Comparison of ENCODE assay signal across 9 cellular contexts in the genomic region with DNA sequence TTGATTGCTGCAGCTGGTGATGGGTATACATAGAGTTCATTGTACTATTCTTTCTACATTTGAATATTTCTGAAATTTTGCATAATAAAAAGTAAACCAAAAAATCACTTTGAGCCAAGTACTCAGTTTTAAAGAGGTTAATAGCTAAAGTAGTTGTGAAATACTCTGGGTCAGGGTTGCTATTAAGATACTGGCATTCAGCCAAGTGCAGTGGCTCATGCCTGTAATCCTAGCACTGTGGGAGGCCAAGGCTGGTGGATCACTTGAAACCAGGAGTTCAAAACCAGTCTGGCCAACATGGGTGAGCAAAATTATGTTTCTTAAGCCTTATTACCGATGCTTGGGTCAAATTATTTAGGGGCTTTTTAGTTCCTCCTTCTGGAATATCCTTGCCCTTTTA.
DNase-seq lines count a peak whose midpoint lies in the region; ATAC-seq and TF ChIP-seq lines count a peak whose summit lies in the region.
"Had no signal": no experiment of that assay in that cellular context is flagged by ENCODE, and none has a peak within 500 bp of the region (broad histone marks: within the 10 kb centered on the region; RNA-seq: fewer than 3 reads in every experiment).

No MANE protein-coding gene starts in this region.

- H3K4me1 ChIP-seq in mesenchymal stem cell (ENCODE audit: control insufficient read depth, insufficient read depth, low read depth, low read length), result peaks cover 3% of the 10 kb centered on the region
- no peaks in the 10 kb centered on the region for H3K4me1 ChIP-seq in endodermal cell (ENCODE audit: control insufficient read depth, insufficient read depth, low read length)

- H2BK120ac ChIP-seq in mesenchymal stem cell (ENCODE audit: low read depth, low read length), result no peak overlapping the region

- H3K23ac ChIP-seq in mesenchymal stem cell (ENCODE audit: low read length in 2 of 2), result no peak overlapping the region

- H3K79me1 ChIP-seq in mesenchymal stem cell (replicated peaks; ENCODE audit: low read length, poor library complexity, severe bottlenecking), result peaks cover 2% of the 10 kb centered on the region

- H3K4me2 ChIP-seq in mesenchymal stem cell (ENCODE audit: low read length, poor library complexity, severe bottlenecking), result no peak overlapping the region

- H3K9me3 ChIP-seq in mesenchymal stem cell (ENCODE audit: control insufficient read depth, low read length) (peaks cover 14% of the 10 kb centered on the region), endodermal cell (ENCODE audit: control insufficient read depth, low read length) (peaks cover 36% of the 10 kb centered on the region)

- peaks cover 49% of the 10 kb centered on the region for H3K36me3 Mint-ChIP-seq in endodermal cell (ENCODE audit: low read depth)

- WGBS in mesenchymal stem cell, result 100% methylated on average over 1 of the region's 1 CpG
- WGBS in endodermal cell (ENCODE audit: insufficient coverage in 1 of 2, insufficient read length in 1 of 2), 2 experiments, result 91 to 92% methylated on average over 1 of the region's 1 CpG

- H3K4me3 Mint-ChIP-seq in endodermal cell, result no peak overlapping the region

- no peak for ATAC-seq in HG02884 (IDR thresholded peaks at IDR 0.05; ENCODE audit: unreplicated experiment)

- H3K4me1 Mint-ChIP-seq in endodermal cell, result peaks cover 5% of the 10 kb centered on the region

- in situ Hi-C loops in brain microvascular endothelial cell (cut with HindIII; ENCODE audit: low pct_ligation_motif_present, low sequenced_read_pairs), result no loop called here

- H2BK15ac ChIP-seq in mesenchymal stem cell (ENCODE audit: low read depth, poor library complexity, severe bottlenecking), result no peak overlapping the region

- no peak overlapping the region for H3K27ac Mint-ChIP-seq in endodermal cell

- H4K91ac ChIP-seq in mesenchymal stem cell (ENCODE audit: low read length), result no peak overlapping the region

- no peak overlapping the region for H2BK5ac ChIP-seq in mesenchymal stem cell (ENCODE audit: low read depth, low read length, poor library complexity, severe bottlenecking)

- H3K27me3 ChIP-seq in brain microvascular endothelial cell (replicated peaks) (no peaks in the 10 kb centered on the region), mesenchymal stem cell (ENCODE audit: control insufficient read depth in 1 of 2, insufficient read depth in 1 of 2, low read length in 2 of 2) (no peaks in the 10 kb centered on the region), endodermal cell (ENCODE audit: control insufficient read depth, insufficient read depth, low read length, poor library complexity, severe bottlenecking) (no peaks in the 10 kb centered on the region)
- H3K27me3 ChIP-seq: tibial nerve had no signal

- no peak overlapping the region for H2BK12ac ChIP-seq in mesenchymal stem cell (ENCODE audit: low read length in 2 of 2)

- H3K27me3 Mint-ChIP-seq in endodermal cell (ENCODE audit: insufficient read depth), result no peaks in the 10 kb centered on the region

- H2AK5ac ChIP-seq in mesenchymal stem cell (ENCODE audit: low read length, severe bottlenecking), result no peak overlapping the region

- no peak overlapping the region for H3K4ac ChIP-seq in mesenchymal stem cell (ENCODE audit: low read depth in 1 of 2, low read length in 2 of 2)

- H3K14ac ChIP-seq in mesenchymal stem cell (ENCODE audit: low read length in 2 of 2), result no peak overlapping the region

- H3K27ac ChIP-seq in brain microvascular endothelial cell (no peak overlapping the region), mesenchymal stem cell (ENCODE audit: low read length, poor library complexity, severe bottlenecking) (no peak overlapping the region), endodermal cell (ENCODE audit: low read depth, low read length) (no peak overlapping the region)
- H3K27ac ChIP-seq: tibial nerve had no signal

- peaks cover 11% of the 10 kb centered on the region for H3K36me3 ChIP-seq in brain microvascular endothelial cell (replicated peaks)
- peaks cover 9 to 16% of the 10 kb centered on the region in 2 experiments for H3K36me3 ChIP-seq in mesenchymal stem cell (ENCODE audit: control insufficient read depth in 1 of 2, insufficient read depth in 2 of 2, low read depth in 1 of 2, low read length in 2 of 2)
- peaks cover 19% of the 10 kb centered on the region for H3K36me3 ChIP-seq in endodermal cell (ENCODE audit: control insufficient read depth, insufficient read depth, low read length)

- H3K18ac ChIP-seq in mesenchymal stem cell (ENCODE audit: low read depth in 1 of 2, low read length in 2 of 2), result no peak overlapping the region

- DNase-seq in GF-D8 (lab: John Stamatoyannopoulos, UW) (peak; percentile 10), NCI-H2107 treated with DMSO at 0.1 percent for 48 hours (lab: John Stamatoyannopoulos, UW; ENCODE audit: unreplicated experiment) (peak; percentile 43), brain microvascular endothelial cell (peak; percentile 69), mesenchymal stem cell (peak; percentile 69), hippocampal formation (lab: John Stamatoyannopoulos, UW) (no peak), endodermal cell (no peak), globus pallidus (ENCODE audit: low spot score) (no peak)

- peaks cover 32% of the 10 kb centered on the region for H3K9me3 Mint-ChIP-seq in endodermal cell

- H3K4me3 ChIP-seq in brain microvascular endothelial cell (ENCODE audit: low read depth, low read length) (no peak overlapping the region), mesenchymal stem cell (ENCODE audit: insufficient read depth in 1 of 2, low read depth in 1 of 2, low read length in 2 of 2) (no peak overlapping the region), endodermal cell (ENCODE audit: low read length) (no peak overlapping the region)
- H3K4me3 ChIP-seq: tibial nerve had no signal

- TF ChIP-seq CTCF in brain microvascular endothelial cell (IDR thresholded peaks at IDR 0.05; ENCODE audit: low read depth, low read length, missing control alignments) (no peak), endodermal cell (conservative IDR thresholded peaks at IDR 0.05) (no peak)

- no peak overlapping the region for H3K9ac ChIP-seq in mesenchymal stem cell (ENCODE audit: low read length)
- H3K9ac ChIP-seq in endodermal cell (ENCODE audit: extremely low read depth, low read length, poor library complexity, severe bottlenecking), result no peak overlapping the region

- no peak overlapping the region for H2AFZ ChIP-seq in mesenchymal stem cell (ENCODE audit: low read depth, low read length)

- H4K8ac ChIP-seq in mesenchymal stem cell (ENCODE audit: low read length), result no peak overlapping the region

Comparison
In these comparisons a context has a peak if more than half of its experiments do, and no peak if none do; other contexts are left out.
1. DNase-seq: peak in GF-D8 (single experiment), NCI-H2107 treated with DMSO at 0.1 percent for 48 hours (single experiment), brain microvascular endothelial cell (single experiment) and mesenchymal stem cell (single experiment); none in hippocampal formation (0 of 2), endodermal cell (single experiment) and globus pallidus (single experiment).